Comparison of ENCODE assay signal across 17 cellular contexts in the genomic region with DNA sequence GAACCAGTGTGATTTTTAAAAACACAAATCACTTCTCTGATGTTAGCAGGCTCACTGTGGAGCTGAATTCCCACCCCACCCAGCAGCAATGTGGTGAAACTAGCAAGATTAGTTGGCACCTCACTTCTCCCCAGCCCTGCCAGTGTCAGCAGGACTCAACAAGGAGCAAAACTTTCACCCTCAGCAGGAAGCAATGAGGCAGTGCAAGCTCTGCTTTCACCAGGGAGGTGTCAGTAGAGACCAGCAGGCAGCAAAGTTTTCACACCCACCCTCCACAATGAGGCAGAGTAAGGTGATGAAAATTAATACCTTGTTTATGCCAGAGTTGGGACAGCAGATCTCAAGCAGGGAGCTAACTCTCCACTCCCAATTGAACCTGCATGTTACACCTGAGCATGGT.
"Had no signal": no experiment of that assay in that cellular context is flagged by ENCODE, and none has a peak within 500 bp of the region (broad histone marks: within the 10 kb centered on the region; RNA-seq: fewer than 3 reads in every experiment).

No MANE protein-coding gene starts in this region.

- H3K27me3 ChIP-seq: left lung, spleen, transverse colon had no signal

- H3K9me3 ChIP-seq: left lung, spleen, transverse colon had no signal

- H3K27ac Mint-ChIP-seq: activated CD4-positive, alpha-beta T cell treated with anti-CD3 and anti-CD28 coated beads, Interleukin-2, amount 10 ng/mL, durations not matched to agents 24 days and 14 days; activated naive CD4-positive, alpha-beta T cell treated with anti-CD3 and anti-CD28 coated beads, Interleukin-2, amount 50 U/mL, for 24 hours; activated T-helper 17 cell treated with anti-CD3 and anti-CD28 coated beads, Interleukin-2, amount 50 U/mL, for 72 hours; memory B cell; natural killer cell treated with Interleukin-12 subunit alpha and Interleukin-12 subunit beta and Interleukin-15 and Interleukin-18, amount 100 ng/mL, for 72 hours; stimulated activated naive B cell treated with anti-CD40 and anti-IgM and Interleukin-4, amounts not matched to agents 10 μg/mL and 1 μg/mL and 100 μg/mL, for 72 hours; T-helper 1 cell treated with Interleukin-12 subunit alpha and Interleukin-12 subunit beta and Interleukin-4 antibody, amounts not matched to agents 30 μg/mL and 1 μg/mL, for 36 hours had no signal

- H3K36me3 ChIP-seq: left lung, spleen, transverse colon had no signal

- DNase-seq: activated CD4-positive, alpha-beta T cell treated with anti-CD3 and anti-CD28 coated beads, Interleukin-2, amount 10 ng/mL, durations not matched to agents 24 days and 14 days; activated CD8-positive, alpha-beta memory T cell treated with anti-CD3 and anti-CD28 coated beads for 24 hours; activated T-cell treated with anti-CD3 and anti-CD28 coated beads for 4 hours; dermis blood vessel endothelial cell; hippocampal formation; left lung; spleen; stimulated activated CD4-positive, alpha-beta T cell treated with anti-CD3 and anti-CD28 coated beads, Interleukin-1b, Interleukin-23, amount 100 ng/mL, for 48 hours; stimulated activated naive B cell treated with anti-CD40 and anti-IgM and Interleukin-4, amounts not matched to agents 10 μg/mL and 1 μg/mL and 100 μg/mL, for 72 hours; transverse colon had no signal

- H3K4me1 Mint-ChIP-seq: activated CD4-positive, alpha-beta T cell treated with anti-CD3 and anti-CD28 coated beads, Interleukin-2, amount 10 ng/mL, durations not matched to agents 24 days and 14 days; activated naive CD4-positive, alpha-beta T cell treated with anti-CD3 and anti-CD28 coated beads, Interleukin-2, amount 50 U/mL, for 24 hours; activated T-helper 17 cell treated with anti-CD3 and anti-CD28 coated beads, Interleukin-2, amount 50 U/mL, for 72 hours; central memory CD8-positive, alpha-beta T cell; memory B cell had no signal

- H3K4me3 Mint-ChIP-seq: activated CD4-positive, alpha-beta T cell treated with anti-CD3 and anti-CD28 coated beads, Interleukin-2, amount 10 ng/mL, durations not matched to agents 24 days and 14 days; activated naive CD4-positive, alpha-beta T cell treated with anti-CD3 and anti-CD28 coated beads, Interleukin-2, amount 50 U/mL, for 24 hours; activated T-helper 17 cell treated with anti-CD3 and anti-CD28 coated beads, Interleukin-2, amount 50 U/mL, for 72 hours; central memory CD8-positive, alpha-beta T cell; memory B cell; natural killer cell treated with Interleukin-12 subunit alpha and Interleukin-12 subunit beta and Interleukin-15 and Interleukin-18, amount 100 ng/mL, for 72 hours; stimulated activated naive B cell treated with anti-CD40 and anti-IgM and Interleukin-4, amounts not matched to agents 10 μg/mL and 1 μg/mL and 100 μg/mL, for 72 hours; T-helper 1 cell treated with Interleukin-12 subunit alpha and Interleukin-12 subunit beta and Interleukin-4 antibody, amounts not matched to agents 30 μg/mL and 1 μg/mL, for 36 hours had no signal

- H3K27ac ChIP-seq: left lung, spleen, transverse colon had no signal

- H3K36me3 Mint-ChIP-seq: activated naive CD4-positive, alpha-beta T cell treated with anti-CD3 and anti-CD28 coated beads, Interleukin-2, amount 50 U/mL, for 24 hours; memory B cell; natural killer cell treated with Interleukin-12 subunit alpha and Interleukin-12 subunit beta and Interleukin-15 and Interleukin-18, amount 100 ng/mL, for 72 hours; stimulated activated naive B cell treated with anti-CD40 and anti-IgM and Interleukin-4, amounts not matched to agents 10 μg/mL and 1 μg/mL and 100 μg/mL, for 72 hours had no signal

- H3K9me3 Mint-ChIP-seq: activated CD4-positive, alpha-beta T cell treated with anti-CD3 and anti-CD28 coated beads, Interleukin-2, amount 10 ng/mL, durations not matched to agents 24 days and 14 days; activated naive CD4-positive, alpha-beta T cell treated with anti-CD3 and anti-CD28 coated beads, Interleukin-2, amount 50 U/mL, for 24 hours; memory B cell; natural killer cell treated with Interleukin-12 subunit alpha and Interleukin-12 subunit beta and Interleukin-15 and Interleukin-18, amount 100 ng/mL, for 72 hours; stimulated activated naive B cell treated with anti-CD40 and anti-IgM and Interleukin-4, amounts not matched to agents 10 μg/mL and 1 μg/mL and 100 μg/mL, for 72 hours; T-helper 1 cell treated with Interleukin-12 subunit alpha and Interleukin-12 subunit beta and Interleukin-4 antibody, amounts not matched to agents 30 μg/mL and 1 μg/mL, for 36 hours had no signal

- H3K4me1 ChIP-seq: left lung, spleen, transverse colon had no signal

- ATAC-seq: activated T-helper 17 cell treated with anti-CD3 and anti-CD28 coated beads, Interleukin-2, amount 50 U/mL, for 72 hours; left lung; natural killer cell treated with Interleukin-12 subunit alpha and Interleukin-12 subunit beta and Interleukin-15 and Interleukin-18, amount 100 ng/mL, for 72 hours; sciatic nerve; stimulated activated naive B cell treated with anti-CD40 and anti-IgM and Interleukin-4, amounts not matched to agents 10 μg/mL and 1 μg/mL and 100 μg/mL, for 72 hours had no signal

- H3K4me3 ChIP-seq: left lung, spleen, transverse colon had no signal

- H3K27me3 Mint-ChIP-seq: activated CD4-positive, alpha-beta T cell treated with anti-CD3 and anti-CD28 coated beads, Interleukin-2, amount 10 ng/mL, durations not matched to agents 24 days and 14 days; activated naive CD4-positive, alpha-beta T cell treated with anti-CD3 and anti-CD28 coated beads, Interleukin-2, amount 50 U/mL, for 24 hours; activated T-helper 17 cell treated with anti-CD3 and anti-CD28 coated beads, Interleukin-2, amount 50 U/mL, for 72 hours; central memory CD8-positive, alpha-beta T cell; memory B cell; natural killer cell treated with Interleukin-12 subunit alpha and Interleukin-12 subunit beta and Interleukin-15 and Interleukin-18, amount 100 ng/mL, for 72 hours; stimulated activated naive B cell treated with anti-CD40 and anti-IgM and Interleukin-4, amounts not matched to agents 10 μg/mL and 1 μg/mL and 100 μg/mL, for 72 hours had no signal
